8 cellular contexts compared by ENCODE assay signal in the genomic region with DNA sequence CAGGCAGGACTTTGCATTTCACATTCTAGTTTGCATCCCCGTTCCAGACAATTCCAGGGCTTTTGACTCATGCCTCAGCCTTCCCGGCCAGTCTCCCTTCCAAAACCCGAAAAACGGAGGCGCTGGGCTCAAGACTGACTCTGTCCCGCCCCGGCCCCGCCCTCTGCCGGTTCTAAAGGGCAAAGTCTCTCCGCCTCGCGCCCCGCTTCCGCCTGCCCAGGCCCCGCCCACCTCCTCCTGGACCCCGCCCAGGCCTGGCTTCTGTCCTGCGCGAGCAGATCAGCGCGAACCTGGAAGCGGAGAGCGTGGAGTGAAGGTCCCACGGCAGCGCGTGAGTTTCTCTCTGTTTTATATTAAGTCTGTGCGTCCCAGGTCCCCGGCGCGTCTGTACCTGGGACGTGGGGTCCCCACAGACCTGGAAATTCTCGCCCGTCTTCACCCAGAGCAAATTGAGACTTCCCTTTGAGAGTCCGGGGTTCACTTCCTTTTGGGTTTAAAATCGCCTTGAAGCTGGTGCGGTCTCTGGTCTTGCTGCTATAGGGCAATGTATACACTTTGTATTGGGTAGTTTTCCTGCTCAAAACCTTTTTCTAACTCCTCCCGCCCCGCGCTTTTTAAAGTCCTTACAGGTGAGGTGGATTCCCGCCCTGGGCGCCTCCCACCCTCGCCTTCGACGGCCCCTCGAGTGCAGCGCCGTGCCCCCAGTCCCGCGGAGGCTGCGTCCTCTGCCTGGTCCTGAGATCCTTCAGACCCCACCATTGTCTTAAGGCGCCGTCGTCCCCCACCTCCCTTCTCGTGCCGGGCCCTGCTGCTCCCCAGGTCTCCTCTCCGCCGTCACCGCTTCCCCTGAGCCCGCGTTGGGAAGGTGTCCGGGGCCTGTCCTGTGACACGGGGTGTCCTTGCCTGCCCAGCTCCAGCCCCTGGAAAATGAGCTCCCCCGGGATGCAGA. TPM values are rescaled to one million over a fixed set of nuclear protein-coding genes. Genes with fewer than 3 reads are reported as not detected.
A peak's percentile ranks its signal among the peaks of the same experiment; 100 is the strongest.
DNase-seq lines count a peak whose midpoint lies in the region; ATAC-seq and TF ChIP-seq lines count a peak whose summit lies in the region.

No MANE protein-coding gene starts in this region.

- ATAC-seq in HG03439 (IDR thresholded peaks at IDR 0.05; ENCODE audit: unreplicated experiment) (peak; percentile 87), lower lobe of right lung (peak; percentile 98 to 99)

- DNase-seq in NCI-H526 treated with DMSO at 0.1 percent for 48 hours (lab: John Stamatoyannopoulos, UW): peak; percentile 87
- DNase-seq in activated CD4-positive, alpha-beta T cell treated with anti-CD3 and anti-CD28 coated beads, Interleukin-2, amount 50 U/mL, for 48 hours: peak; percentile 95 to 96
- DNase-seq in ecto neural progenitor cell (ENCODE audit: low spot score): peak; percentile 95
- DNase-seq in lower lobe of right lung: peak; percentile 96
- peak; percentile 92 to 96 for DNase-seq in stimulated activated CD4-positive, alpha-beta T cell treated with anti-CD3 and anti-CD28 coated beads, Interleukin-4, amount 100 ng/mL, for 4 hours

- H3K4me3 ChIP-seq in BLaER1 (peak overlapping the region; percentile 86), lower lobe of right lung (peak overlapping the region; percentile 74)

- peak; percentile 42 for TF ChIP-seq CTCF in lower lobe of right lung (IDR thresholded peaks at IDR 0.05)

- peaks cover 22% of the 10 kb centered on the region for H3K4me1 ChIP-seq in BLaER1
- H3K4me1 ChIP-seq in lower lobe of right lung: peaks cover 16% of the 10 kb centered on the region

- H3K27me3 ChIP-seq in BLaER1 (no peaks in the 10 kb centered on the region), lower lobe of right lung (ENCODE audit: low read depth) (no peaks in the 10 kb centered on the region)

- H3K4me2 ChIP-seq in BLaER1: peak overlapping the region; percentile 88

- H3K36me3 ChIP-seq in BLaER1 (peaks cover 61% of the 10 kb centered on the region), lower lobe of right lung (peaks cover 4% of the 10 kb centered on the region)

- peaks cover 9% of the 10 kb centered on the region; the same call in 1 of the 2 replicates for H4K20me1 ChIP-seq in BLaER1

- intact Hi-C loops in lower lobe of right lung (cut with DNase I): no loop called here

- TF ChIP-seq POLR2A in GM19193 (IDR thresholded peaks at IDR 0.05; ENCODE audit: extremely low read depth, insufficient read depth, insufficient read length): peak; percentile 80

- H3K27ac ChIP-seq in BLaER1 (peak overlapping the region; percentile 82), lower lobe of right lung (peak overlapping the region; percentile 74)

- H3K9me3 ChIP-seq in BLaER1 (peaks cover 35% of the 10 kb centered on the region), lower lobe of right lung (peaks cover 1% of the 10 kb centered on the region)

- peak overlapping the region; percentile 89 for H3K9ac ChIP-seq in BLaER1

RNA-seq across cellular contexts. Expression of gene ZNF701, which starts 31.2 kb away (rescaled TPM):
- 21.6 TPM for total RNA-seq in lower lobe of right lung

RNA-seq across cellular contexts. Expression of gene ZNF83, which starts 36.9 kb away (rescaled TPM):
- 47.9 TPM for total RNA-seq in lower lobe of right lung

Comparison
In these comparisons a context has a peak if more than half of its experiments do, and no peak if none do; other contexts are left out.
1. Peak in every context shown above with its lines: DNase-seq, ATAC-seq, H3K4me3 ChIP-seq and H3K27ac ChIP-seq.